Comparison of ENCODE assay signal across 12 cellular contexts in genomic region chr5:181088289-181088688, GRCh38. TPM values are rescaled to one million over a fixed set of nuclear protein-coding genes. Genes with fewer than 3 reads are reported as not detected.
DNase-seq lines count a peak whose midpoint lies in the region; ATAC-seq and TF ChIP-seq lines count a peak whose summit lies in the region.
"Had no signal": no experiment of that assay in that cellular context is flagged by ENCODE, and none has a peak within 500 bp of the region (broad histone marks: within the 10 kb centered on the region; RNA-seq: fewer than 3 reads in every experiment).

No MANE protein-coding gene starts in this region.

- H3K36me3 Mint-ChIP-seq in chondrocyte (ENCODE audit: low read depth) (no peaks in the 10 kb centered on the region), osteocyte (ENCODE audit: unreplicated experiment) (no peaks in the 10 kb centered on the region)
- H3K36me3 Mint-ChIP-seq: CD4-positive, CD25-positive, alpha-beta regulatory T cell; naive thymus-derived CD8-positive, alpha-beta T cell had no signal

- TF ChIP-seq EP300 in Ishikawa (IDR thresholded peaks at IDR 0.05; ENCODE audit: borderline replicate concordance): no peak

- peak; percentile 45; the same call in 1 of the 2 replicates for TF ChIP-seq RAD21 in Ishikawa (IDR thresholded peaks at IDR 0.05; ENCODE audit: low read depth)

- DNase-seq in SIG-M5 treated with dmso at 0.1 percent for 504 hours (lab: John Stamatoyannopoulos, UW; ENCODE audit: unreplicated experiment) (peak; percentile 34), SIG-M5 (lab: John Stamatoyannopoulos, UW) (no peak), chondrocyte (ENCODE audit: low spot score) (no peak), osteocyte (ENCODE audit: extremely low spot score, unreplicated experiment) (no peak), NCI-H446 treated with DMSO at 0.1 percent for 48 hours (lab: John Stamatoyannopoulos, UW) (no peak)
- DNase-seq: activated T-cell treated with anti-CD3 and anti-CD28 coated beads, Interleukin-2, amount 50 U/mL, for 48 hours; naive thymus-derived CD8-positive, alpha-beta T cell had no signal

- no peaks in the 10 kb centered on the region for H3K9me3 Mint-ChIP-seq in chondrocyte (ENCODE audit: low read depth)
- H3K9me3 Mint-ChIP-seq in osteocyte (ENCODE audit: unreplicated experiment): no peaks in the 10 kb centered on the region
- H3K9me3 Mint-ChIP-seq: naive thymus-derived CD8-positive, alpha-beta T cell had no signal

- H3K4me1 Mint-ChIP-seq in chondrocyte (ENCODE audit: low read depth) (no peaks in the 10 kb centered on the region), osteocyte (ENCODE audit: unreplicated experiment) (no peaks in the 10 kb centered on the region)
- H3K4me1 Mint-ChIP-seq: CD4-positive, CD25-positive, alpha-beta regulatory T cell; naive thymus-derived CD8-positive, alpha-beta T cell had no signal

- H3K27me3 Mint-ChIP-seq in chondrocyte (ENCODE audit: low read depth) (peaks cover 44% of the 10 kb centered on the region), osteocyte (ENCODE audit: unreplicated experiment) (peaks cover 27% of the 10 kb centered on the region)

- H3K27ac Mint-ChIP-seq in chondrocyte (ENCODE audit: unreplicated experiment) (no peak overlapping the region), osteocyte (ENCODE audit: unreplicated experiment) (no peak overlapping the region)
- H3K27ac Mint-ChIP-seq: CD4-positive, CD25-positive, alpha-beta regulatory T cell; naive thymus-derived CD8-positive, alpha-beta T cell had no signal

- H3K4me3 Mint-ChIP-seq in chondrocyte (ENCODE audit: unreplicated experiment) (no peak overlapping the region), osteocyte (ENCODE audit: unreplicated experiment) (no peak overlapping the region)
- H3K4me3 Mint-ChIP-seq: CD4-positive, CD25-positive, alpha-beta regulatory T cell; naive thymus-derived CD8-positive, alpha-beta T cell had no signal

- TF ChIP-seq CTCF in chondrocyte (IDR thresholded peaks at IDR 0.05) (peak; percentile 58), osteocyte (IDR thresholded peaks at IDR 0.05) (peak; percentile 45)

- no peak for ATAC-seq in GM21529 (IDR thresholded peaks at IDR 0.05; ENCODE audit: unreplicated experiment)
- ATAC-seq in GM21825 (IDR thresholded peaks at IDR 0.05; ENCODE audit: unreplicated experiment): no peak
- ATAC-seq: naive thymus-derived CD8-positive, alpha-beta T cell had no signal

TF ChIP-seq in Ishikawa, 13 proteins besides CTCF, POLR2A, EP300 and RAD21:
- TF ChIP-seq FOXM1 (IDR thresholded peaks at IDR 0.05; ENCODE audit: borderline replicate concordance, low read depth): no peak
- TF ChIP-seq TAF1 (IDR thresholded peaks at IDR 0.05; ENCODE audit: low read depth): no peak
- TF ChIP-seq TEAD4 (IDR thresholded peaks at IDR 0.05): no peak
- no peak for TF ChIP-seq USF1 (IDR thresholded peaks at IDR 0.05)
- TF ChIP-seq CEBPB (IDR thresholded peaks at IDR 0.05): no peak
- no peak for TF ChIP-seq NFIC (IDR thresholded peaks at IDR 0.05)
- no peak for TF ChIP-seq MAX (IDR thresholded peaks at IDR 0.05)
- TF ChIP-seq ZBTB7A (IDR thresholded peaks at IDR 0.05; ENCODE audit: low read depth): no peak
- no peak for TF ChIP-seq REST (IDR thresholded peaks at IDR 0.05; ENCODE audit: low read depth)
- no peak for TF ChIP-seq YY1 (IDR thresholded peaks at IDR 0.05; ENCODE audit: low read depth)
- no peak for TF ChIP-seq TCF12 (IDR thresholded peaks at IDR 0.05; ENCODE audit: low read depth)
- no peak for TF ChIP-seq EGR1 (IDR thresholded peaks at IDR 0.05)
- no peak for TF ChIP-seq CREB1 (IDR thresholded peaks at IDR 0.05; ENCODE audit: low read depth)

RNA-seq across cellular contexts. Expression of gene OR2V1, which starts 42.7 kb away (rescaled TPM):
- total RNA-seq in chondrocyte (not detected in 3 replicates), osteocyte (not detected in 2 replicates)
- total RNA-seq: CD4-positive, CD25-positive, alpha-beta regulatory T cell; naive thymus-derived CD8-positive, alpha-beta T cell; RPMI7951 had no signal

RNA-seq across cellular contexts. Expression of gene BTNL9, which starts 48.2 kb away (rescaled TPM):
- total RNA-seq in chondrocyte (not detected in 3 replicates), osteocyte (not detected in 2 replicates)
- total RNA-seq: CD4-positive, CD25-positive, alpha-beta regulatory T cell; RPMI7951 had no signal

RNA-seq across cellular contexts. Expression of gene OR2V2, which starts 59.1 kb away (rescaled TPM):
- not detected in 3 replicates for total RNA-seq in chondrocyte
- total RNA-seq in osteocyte: not detected in 2 replicates
- total RNA-seq: CD4-positive, CD25-positive, alpha-beta regulatory T cell; naive thymus-derived CD8-positive, alpha-beta T cell; RPMI7951 had no signal
